Comparison of ENCODE assay signal across 8 cellular contexts in genomic region chr6:158039571-158040050, GRCh38. TPM values are rescaled to one million over a fixed set of nuclear protein-coding genes. Genes with fewer than 3 reads are reported as not detected.
DNase-seq lines count a peak whose midpoint lies in the region; ATAC-seq, FAIRE-seq and TF ChIP-seq lines count a peak whose summit lies in the region.

No MANE protein-coding gene starts in this region.

- peaks cover 28 to 82% of the 10 kb centered on the region in 2 experiments for H3K79me1 ChIP-seq in IMR-90 (ENCODE audit: low read depth in 1 of 2, low read length in 2 of 2)

- H3K4me1 ChIP-seq in ACC112 (ENCODE audit: control insufficient read depth, insufficient read depth, low read length, unreplicated experiment) (peaks cover 61% of the 10 kb centered on the region), IMR-90 (ENCODE audit: control insufficient read depth, insufficient read depth, low read length) (peaks cover 43% of the 10 kb centered on the region)

- H2BK5ac ChIP-seq in IMR-90 (ENCODE audit: low read depth, low read length, poor library complexity, severe bottlenecking) = peak overlapping the region; percentile 97

- peak overlapping the region; percentile 91 for H2AK5ac ChIP-seq in IMR-90 (ENCODE audit: low read depth, low read length)

- DNase-seq in IMR-90 (peak; percentile 52), astrocyte of the hippocampus (ENCODE audit: low read depth, low spot score) (peak; percentile 94), lung microvascular endothelial cell (ENCODE audit: low read depth in 2 of 2) (peak; percentile 54), urothelium cell line (ENCODE audit: low spot score) (no peak), SIG-M5 treated with dmso at 0.1 percent for 504 hours (lab: John Stamatoyannopoulos, UW; ENCODE audit: unreplicated experiment) (no peak)

- H3K4me3 ChIP-seq in ACC112 (ENCODE audit: low read depth, low read length) (peak overlapping the region; percentile 12; the same call in 1 of the 2 replicates), IMR-90 (ENCODE audit: insufficient read depth, low read depth, low read length) (no peak overlapping the region)

- no TSS peak for BruUV-seq in IMR-90 (replicated peaks; lab: Mats Ljungman, UMichigan)

- in situ Hi-C loops in IMR-90 (cut with MboI; ENCODE audit: low sequenced_read_pairs) = no loop called here

- H3K36me3 ChIP-seq in ACC112 (ENCODE audit: insufficient read depth, low read length) (peaks cover 11% of the 10 kb centered on the region; the same call in 1 of the 2 replicates), IMR-90 (ENCODE audit: control insufficient read depth, insufficient read depth, low read length) (peaks cover 24% of the 10 kb centered on the region)

- peak overlapping the region; percentile 75; the same call in 2 of the 3 replicates for H2BK15ac ChIP-seq in IMR-90 (ENCODE audit: low read depth, low read length)

- H3K4ac ChIP-seq in IMR-90 (ENCODE audit: low read depth, low read length) = peak overlapping the region; percentile 99

- H2BK20ac ChIP-seq in IMR-90 (ENCODE audit: low read depth, low read length) = peak overlapping the region; percentile 99

- peak overlapping the region; percentile 100 for H3K23ac ChIP-seq in IMR-90 (ENCODE audit: low read depth, low read length)

- H2AFZ ChIP-seq in ACC112 (ENCODE audit: low read length, unreplicated experiment) (no peak overlapping the region), IMR-90 (replicated peaks; ENCODE audit: low read length, poor library complexity) (peak overlapping the region; percentile 38)

- no peaks in the 10 kb centered on the region for H3K9me3 ChIP-seq in IMR-90 (ENCODE audit: control insufficient read depth, insufficient read depth, low read length)

- H3K4me2 ChIP-seq in IMR-90 (ENCODE audit: low read depth, low read length) = no peak overlapping the region

- no peak for TF ChIP-seq POLR2A in IMR-90 (IDR thresholded peaks at IDR 0.05; ENCODE audit: low read depth, low read length)

- intact Hi-C loops in IMR-90 (cut with micrococcal nuclease) = loop anchor here (2.0 to 5.0 kb wide), 3 partner anchors 13 to 57 kb away; partner anchors contain the start of gene SYNJ2

- peak overlapping the region; percentile 72; the same call in 1 of the 2 replicates for H3K56ac ChIP-seq in IMR-90 (ENCODE audit: extremely low read depth, insufficient read depth, low read length)

- 73% methylated on average over 9 of the region's 17 CpGs; no CpG with 5 or more reads in 1 of the 2 experiments for WGBS in IMR-90 (ENCODE audit: extremely low coverage in 2 of 2, insufficient read length in 1 of 2), 2 experiments

- H3K79me2 ChIP-seq in ACC112 (ENCODE audit: control insufficient read depth, insufficient read depth, low read length, unreplicated experiment) = peaks cover 54% of the 10 kb centered on the region

- no peak for TF ChIP-seq CTCF in IMR-90 (conservative IDR thresholded peaks at IDR 0.05; ENCODE audit: low read depth, low read length)

- ATAC-seq in IMR-90 (ENCODE audit: low read depth) (no peak), GM21825 (IDR thresholded peaks at IDR 0.05; ENCODE audit: unreplicated experiment) (no peak), HG03469 (IDR thresholded peaks at IDR 0.05; ENCODE audit: unreplicated experiment) (no peak)

- H3K9ac ChIP-seq in IMR-90 (ENCODE audit: low read depth, low read length) = peak overlapping the region; percentile 0; the same call in 1 of the 2 replicates

- dilution Hi-C loops in IMR-90 (cut with HindIII; ENCODE audit: low sequenced_read_pairs, unreplicated experiment) = no loop called here

- H2BK120ac ChIP-seq in IMR-90 (ENCODE audit: low read depth, low read length) = peak overlapping the region; percentile 99

- H3K27me3 ChIP-seq in ACC112 (ENCODE audit: insufficient read depth, low read length) (no peaks in the 10 kb centered on the region), IMR-90 (ENCODE audit: control insufficient read depth, insufficient read depth, low read length) (no peaks in the 10 kb centered on the region)

- H3K18ac ChIP-seq in IMR-90 (ENCODE audit: low read depth, low read length) = peak overlapping the region; percentile 94

- POLR2A ChIA-PET in IMR-90 (lab: Charles Lee; ENCODE audit: unreplicated experiment) = interaction anchor here (0.5 to 0.6 kb wide), 2 partner anchors 20 to 105 kb away, joined by 3 read pairs; no protein-coding TSS in a partner anchor

- H4K20me1 ChIP-seq in IMR-90 (ENCODE audit: insufficient read depth, low read length) = no peaks in the 10 kb centered on the region

- H3K9me1 ChIP-seq in IMR-90 (ENCODE audit: insufficient read depth, low read length) = peaks cover 48% of the 10 kb centered on the region

- no peak for TF ChIP-seq RAD21 in IMR-90 (IDR thresholded peaks at IDR 0.05; ENCODE audit: low read length)

- H4K8ac ChIP-seq in IMR-90 (ENCODE audit: low read depth in 2 of 2, low read length in 2 of 2) = peak overlapping the region; percentile 51 to 87

- H4K5ac ChIP-seq in IMR-90 (ENCODE audit: low read depth, low read length) = peak overlapping the region; percentile 42

- peak overlapping the region; percentile 98 for H3K14ac ChIP-seq in IMR-90 (replicated peaks; ENCODE audit: low read depth, low read length)

- peak overlapping the region; percentile 70 for H2AK9ac ChIP-seq in IMR-90 (replicated peaks; ENCODE audit: low read depth, low read length, poor library complexity)

- peak overlapping the region; percentile 81 for H4K91ac ChIP-seq in IMR-90 (ENCODE audit: insufficient read depth, low read depth, low read length)

- no peak for FAIRE-seq in urothelium cell line (lab: Jason Lieb, UNC)

- H3K27ac ChIP-seq in ACC112 (ENCODE audit: low read depth, low read length) = peak overlapping the region; percentile 99
- peak overlapping the region; percentile 78 for H3K27ac ChIP-seq in IMR-90 (ENCODE audit: insufficient read depth, low read length)

- CTCF ChIA-PET in IMR-90 (lab: Yijun Ruan, JAX) = no interaction called here

TF ChIP-seq in IMR-90, 13 proteins besides CTCF, POLR2A, EP300 and RAD21:
- no peak for TF ChIP-seq BHLHE40 (IDR thresholded peaks at IDR 0.05; ENCODE audit: low read depth, low read length)
- no peak for TF ChIP-seq MXI1 (IDR thresholded peaks at IDR 0.05; ENCODE audit: borderline replicate concordance, low read depth, low read length)
- no peak for TF ChIP-seq NFE2L2 (IDR thresholded peaks at IDR 0.05; ENCODE audit: low read depth, low read length)
- TF ChIP-seq RFX5 (IDR thresholded peaks at IDR 0.05; ENCODE audit: low read depth, low read length) = no peak
- TF ChIP-seq CHD1 (IDR thresholded peaks at IDR 0.05; ENCODE audit: low read depth, low read length) = no peak
- no peak for TF ChIP-seq ELK1 (IDR thresholded peaks at IDR 0.05; ENCODE audit: borderline replicate concordance, low read depth, low read length)

RNA-seq across cellular contexts. Expression of gene SYNJ2, which starts 57.9 kb away (rescaled TPM):
- total RNA-seq in IMR-90 (2012; rRNA removed) (43.3 and 45.2 TPM in 2 replicates), lung microvascular endothelial cell (12.1 and 22.0 TPM in 2 replicates)
- polyA plus RNA-seq in IMR-90 (2012; rRNA removed) = 40.8 and 45.6 TPM in 2 replicates
- polyA plus RNA-seq in IMR-90 (2012; cell fraction: cytosol; rRNA removed) = 21.2 and 29.0 TPM in 2 replicates
- 45.7 and 64.6 TPM in 2 replicates for polyA plus RNA-seq in IMR-90 (2012; cell fraction: nucleus; rRNA removed; ENCODE audit: low replicate concordance)

Comparison
In these comparisons a context has a peak if more than half of its experiments do, and no peak if none do; other contexts are left out.
1. DNase-seq: peak in IMR-90 (single experiment), astrocyte of the hippocampus (single experiment) and lung microvascular endothelial cell (2 of 2); none in urothelium cell line (single experiment) and SIG-M5 treated with dmso at 0.1 percent for 504 hours (single experiment).